In the genomic region with DNA sequence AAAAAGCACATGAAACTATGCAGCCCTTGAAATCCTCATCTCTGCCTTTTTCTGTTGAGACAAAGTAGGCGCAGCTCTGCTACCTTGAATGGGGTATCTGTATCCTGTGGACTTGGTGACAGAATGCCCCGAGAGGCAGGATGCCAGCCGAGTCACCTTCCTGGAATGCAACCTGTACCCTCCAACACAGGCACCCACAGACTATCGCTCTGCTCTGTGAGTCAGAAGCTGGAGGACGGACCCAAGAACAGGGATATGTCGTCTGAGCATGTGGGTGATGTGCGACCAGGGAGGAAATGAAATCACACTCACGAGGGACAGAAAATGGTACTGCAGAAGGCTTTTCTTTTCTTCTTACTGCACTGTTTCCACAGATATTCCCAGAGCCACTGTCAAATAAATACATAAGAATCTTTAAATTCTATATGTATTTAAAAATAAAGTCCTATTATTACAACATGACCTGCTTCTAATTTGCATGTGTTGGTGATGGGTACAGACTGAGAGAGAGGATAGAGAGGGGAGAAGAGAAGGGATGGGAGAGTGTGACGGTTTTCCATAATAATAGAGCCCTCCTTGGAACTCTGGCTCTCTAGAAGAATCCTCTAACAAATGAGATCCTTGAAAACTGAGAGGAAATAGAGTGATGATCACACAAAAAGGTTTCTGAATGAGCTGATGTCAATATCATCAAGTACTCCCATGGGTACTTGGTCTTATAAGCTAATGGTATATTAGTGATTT, we compare ENCODE assay signal across 11 cellular contexts.
A peak's percentile ranks its signal among the peaks of the same experiment; 100 is the strongest.
DNase-seq lines count a peak whose midpoint lies in the region; ATAC-seq lines count a peak whose summit lies in the region.
"Had no signal": no experiment of that assay in that cellular context is flagged by ENCODE, and none has a peak within 500 bp of the region (broad histone marks: within the 10 kb centered on the region; RNA-seq: fewer than 3 reads in every experiment).

No MANE protein-coding gene starts in this region.

- CTCF ChIA-PET in activated CD4-positive, alpha-beta T cell treated with anti-CD3 and anti-CD28 coated beads, Interleukin-2, amount 10 ng/mL, durations not matched to agents 7 days and 5 days (lab: Charles Lee) = no interaction called here
- CTCF ChIA-PET in CD8-positive, alpha-beta memory T cell (lab: Charles Lee) = no interaction called here

- no peaks in the 10 kb centered on the region for H3K27me3 Mint-ChIP-seq in activated CD4-positive, alpha-beta T cell treated with anti-CD3 and anti-CD28 coated beads, Interleukin-2, amount 10 ng/mL, durations not matched to agents 7 days and 5 days
- no peaks in the 10 kb centered on the region for H3K27me3 Mint-ChIP-seq in stimulated activated naive CD8-positive, alpha-beta T cell treated with anti-CD3 and anti-CD28 coated beads, Interleukin-15, amount 100 ng/mL, for 72 hours
- H3K27me3 Mint-ChIP-seq in CD8-positive, alpha-beta memory T cell = no peaks in the 10 kb centered on the region
- H3K27me3 Mint-ChIP-seq: B cell; stimulated activated naive B cell treated with anti-CD40 and anti-IgM and Interleukin-4, amounts not matched to agents 10 μg/mL and 1 μg/mL and 100 μg/mL, for 72 hours had no signal

- H3K36me3 Mint-ChIP-seq in activated CD4-positive, alpha-beta T cell treated with anti-CD3 and anti-CD28 coated beads, Interleukin-2, amount 10 ng/mL, durations not matched to agents 7 days and 5 days (ENCODE audit: low read depth) = no peaks in the 10 kb centered on the region
- peaks cover under 1 to 7% (median 5%) of the 10 kb centered on the region in 3 donors for H3K36me3 Mint-ChIP-seq in CD8-positive, alpha-beta memory T cell

- H3K9me3 Mint-ChIP-seq in activated CD4-positive, alpha-beta T cell treated with anti-CD3 and anti-CD28 coated beads, Interleukin-2, amount 10 ng/mL, durations not matched to agents 7 days and 5 days = no peaks in the 10 kb centered on the region
- H3K9me3 Mint-ChIP-seq in stimulated activated naive CD8-positive, alpha-beta T cell treated with anti-CD3 and anti-CD28 coated beads, Interleukin-15, amount 100 ng/mL, for 72 hours = no peaks in the 10 kb centered on the region
- H3K9me3 Mint-ChIP-seq in CD8-positive, alpha-beta memory T cell = no peaks in the 10 kb centered on the region
- H3K9me3 Mint-ChIP-seq: stimulated activated naive B cell treated with anti-CD40 and anti-IgM and Interleukin-4, amounts not matched to agents 10 μg/mL and 1 μg/mL and 100 μg/mL, for 72 hours had no signal

- ATAC-seq in stimulated activated naive CD8-positive, alpha-beta T cell treated with anti-CD3 and anti-CD28 coated beads, Interleukin-15, amount 100 ng/mL, for 72 hours = peak; percentile 94
- ATAC-seq in Right ventricle myocardium superior (ENCODE audit: poor library complexity) = no peak
- ATAC-seq: stimulated activated naive B cell treated with anti-CD40 and anti-IgM and Interleukin-4, amounts not matched to agents 10 μg/mL and 1 μg/mL and 100 μg/mL, for 72 hours had no signal

- POLR2A ChIA-PET in activated CD4-positive, alpha-beta T cell treated with anti-CD3 and anti-CD28 coated beads, Interleukin-2, amount 10 ng/mL, durations not matched to agents 7 days and 5 days (lab: Charles Lee) = no interaction called here
- POLR2A ChIA-PET in CD8-positive, alpha-beta memory T cell (lab: Charles Lee) = no interaction called here

- no peak overlapping the region for H3K4me3 Mint-ChIP-seq in activated CD4-positive, alpha-beta T cell treated with anti-CD3 and anti-CD28 coated beads, Interleukin-2, amount 10 ng/mL, durations not matched to agents 7 days and 5 days
- H3K4me3 Mint-ChIP-seq in stimulated activated naive CD8-positive, alpha-beta T cell treated with anti-CD3 and anti-CD28 coated beads, Interleukin-15, amount 100 ng/mL, for 72 hours = no peak overlapping the region
- no peak overlapping the region for H3K4me3 Mint-ChIP-seq in CD8-positive, alpha-beta memory T cell
- H3K4me3 Mint-ChIP-seq: B cell; stimulated activated naive B cell treated with anti-CD40 and anti-IgM and Interleukin-4, amounts not matched to agents 10 μg/mL and 1 μg/mL and 100 μg/mL, for 72 hours had no signal

- H3K27me3 ChIP-seq in CD8-positive, alpha-beta memory T cell (ENCODE audit: insufficient read depth, low read length, poor library complexity, severe bottlenecking) = no peaks in the 10 kb centered on the region

- intact Hi-C loops in Right ventricle myocardium superior (cut with DNase I) = no loop called here

- no peak overlapping the region for H3K4me3 ChIP-seq in CD8-positive, alpha-beta memory T cell (ENCODE audit: low read length)
- H3K4me3 ChIP-seq: SK-N-MC had no signal

- H3K9me3 ChIP-seq in CD8-positive, alpha-beta memory T cell (ENCODE audit: low read length) = no peaks in the 10 kb centered on the region

- no peaks in the 10 kb centered on the region for H3K4me1 ChIP-seq in CD8-positive, alpha-beta memory T cell (ENCODE audit: insufficient read depth, low read length)

- no peak overlapping the region for H3K27ac ChIP-seq in CD8-positive, alpha-beta memory T cell (ENCODE audit: low read depth, low read length)
- H3K27ac ChIP-seq: SK-N-MC had no signal

- H3K36me3 ChIP-seq in CD8-positive, alpha-beta memory T cell (ENCODE audit: insufficient read depth, low read length) = no peaks in the 10 kb centered on the region

- H3K27ac Mint-ChIP-seq in activated CD4-positive, alpha-beta T cell treated with anti-CD3 and anti-CD28 coated beads, Interleukin-2, amount 10 ng/mL, durations not matched to agents 7 days and 5 days = no peak overlapping the region
- peak overlapping the region in 1 of 2 donors; percentile 72 for H3K27ac Mint-ChIP-seq in stimulated activated naive CD8-positive, alpha-beta T cell treated with anti-CD3 and anti-CD28 coated beads, Interleukin-15, amount 100 ng/mL, for 72 hours
- no peak overlapping the region for H3K27ac Mint-ChIP-seq in CD8-positive, alpha-beta memory T cell
- H3K27ac Mint-ChIP-seq: B cell; stimulated activated naive B cell treated with anti-CD40 and anti-IgM and Interleukin-4, amounts not matched to agents 10 μg/mL and 1 μg/mL and 100 μg/mL, for 72 hours had no signal

- H3K4me1 Mint-ChIP-seq in activated CD4-positive, alpha-beta T cell treated with anti-CD3 and anti-CD28 coated beads, Interleukin-2, amount 10 ng/mL, durations not matched to agents 7 days and 5 days = peaks cover 12% of the 10 kb centered on the region
- peaks cover 15% of the 10 kb centered on the region for H3K4me1 Mint-ChIP-seq in stimulated activated naive CD8-positive, alpha-beta T cell treated with anti-CD3 and anti-CD28 coated beads, Interleukin-15, amount 100 ng/mL, for 72 hours
- H3K4me1 Mint-ChIP-seq in CD8-positive, alpha-beta memory T cell = peaks cover 2 to 8% (median 5%) of the 10 kb centered on the region in 3 donors

- peak; percentile 24 to 27 for DNase-seq in activated CD4-positive, alpha-beta T cell treated with anti-CD3 and anti-CD28 coated beads for 24 hours (ENCODE audit: low read depth in 2 of 2)
- no peak for DNase-seq in activated CD4-positive, alpha-beta T cell treated with anti-CD3 and anti-CD28 coated beads, Interleukin-2, amount 10 ng/mL, durations not matched to agents 7 days and 5 days
- DNase-seq in activated naive CD4-positive, alpha-beta T cell treated with anti-CD3 and anti-CD28 coated beads, Interleukin-2, amount 50 U/mL, for 16 hours = peak; percentile 18
- DNase-seq in kidney glomerular epithelial cell (lab: John Stamatoyannopoulos, UW) = peak; percentile 98
- DNase-seq in stimulated activated naive CD8-positive, alpha-beta T cell treated with anti-CD3 and anti-CD28 coated beads, Interleukin-15, amount 100 ng/mL, for 72 hours = peak; percentile 30 to 62
- no peak for DNase-seq in Right ventricle myocardium superior
- no peak for DNase-seq in CD8-positive, alpha-beta memory T cell
- DNase-seq in activated CD4-positive, CD25-positive, alpha-beta regulatory T cell treated with anti-CD3 and anti-CD28 coated beads, Interleukin-2, amount 50 U/mL, for 72 hours = no peak
- DNase-seq: stimulated activated naive B cell treated with anti-CD40 and anti-IgM and Interleukin-4, amounts not matched to agents 10 μg/mL and 1 μg/mL and 100 μg/mL, for 72 hours had no signal

Comparison
In these comparisons a context has a peak if more than half of its experiments do, and no peak if none do; other contexts are left out.
1. DNase-seq: peak in activated CD4-positive, alpha-beta T cell treated with anti-CD3 and anti-CD28 coated beads for 24 hours (2 of 2), activated naive CD4-positive, alpha-beta T cell treated with anti-CD3 and anti-CD28 coated beads, Interleukin-2, amount 50 U/mL, for 16 hours (single experiment), kidney glomerular epithelial cell (single experiment) and stimulated activated naive CD8-positive, alpha-beta T cell treated with anti-CD3 and anti-CD28 coated beads, Interleukin-15, amount 100 ng/mL, for 72 hours (2 of 2); none in activated CD4-positive, alpha-beta T cell treated with anti-CD3 and anti-CD28 coated beads, Interleukin-2, amount 10 ng/mL, durations not matched to agents 7 days and 5 days (single experiment), Right ventricle myocardium superior (single experiment), CD8-positive, alpha-beta memory T cell (0 of 5) and activated CD4-positive, CD25-positive, alpha-beta regulatory T cell treated with anti-CD3 and anti-CD28 coated beads, Interleukin-2, amount 50 U/mL, for 72 hours (single experiment).